In genomic region chr19:46133101-46133627, GRCh38 we compare ENCODE assay signal across 8 cellular contexts. TPM values are rescaled to one million over a fixed set of nuclear protein-coding genes. Genes with fewer than 3 reads are reported as not detected.
DNase-seq lines count a peak whose midpoint lies in the region; ATAC-seq, FAIRE-seq and TF ChIP-seq lines count a peak whose summit lies in the region.

No MANE protein-coding gene starts in this region.

- peaks cover 11% of the 10 kb centered on the region for H3K4me1 ChIP-seq in HepG2 (ENCODE audit: insufficient read depth, low read length)
- peaks cover 12% of the 10 kb centered on the region for H3K4me1 ChIP-seq in upper lobe of right lung

- H3K9me3 ChIP-seq in HepG2 (ENCODE audit: low read length): no peaks in the 10 kb centered on the region
- no peaks in the 10 kb centered on the region for H3K9me3 ChIP-seq in upper lobe of right lung

- H2AFZ ChIP-seq in HepG2 (ENCODE audit: low read length): no peak overlapping the region

- H3K27me3 ChIP-seq in bronchial epithelial cell (ENCODE audit: control insufficient read depth, insufficient read depth, low read length) (no peaks in the 10 kb centered on the region), HepG2 (ENCODE audit: control insufficient read depth in 1 of 2, insufficient read depth in 2 of 2, low read length in 2 of 2) (no peaks in the 10 kb centered on the region), upper lobe of right lung (no peaks in the 10 kb centered on the region)

- no peaks in the 10 kb centered on the region for H3K36me3 ChIP-seq in bronchial epithelial cell (ENCODE audit: control insufficient read depth, insufficient read depth, low read length)
- H3K36me3 ChIP-seq in HepG2 (replicated peaks in 1 of 2; ENCODE audit: control insufficient read depth in 1 of 2, insufficient read depth in 2 of 2, low read length in 2 of 2): no peaks in the 10 kb centered on the region
- H3K36me3 ChIP-seq in upper lobe of right lung: no peaks in the 10 kb centered on the region

- H4K20me1 ChIP-seq in HepG2 (ENCODE audit: insufficient read depth, low read length): no peaks in the 10 kb centered on the region

- peak; percentile 13 for DNase-seq in GM12865 (ENCODE audit: low read depth)
- DNase-seq in NCI-H345 treated with DMSO at 0.1 percent for 48 hours (lab: John Stamatoyannopoulos, UW; ENCODE audit: unreplicated experiment): peak; percentile 76
- peak; percentile 97 for DNase-seq in bronchial epithelial cell (ENCODE audit: low read depth)
- peak; percentile 78 for DNase-seq in HepG2 (ENCODE audit: low spot score)
- DNase-seq in upper lobe of right lung: no peak
- no peak for DNase-seq in activated CD4-positive, alpha-beta T cell treated with anti-CD3 and anti-CD28 coated beads for 48 hours
- DNase-seq in omental fat pad (ENCODE audit: low spot score): no peak
- DNase-seq in epidermal melanocyte (ENCODE audit: insufficient read length, low spot score): no peak

- ATAC-seq in HepG2: no peak
- ATAC-seq in upper lobe of right lung: no peak
- no peak for ATAC-seq in omental fat pad (ENCODE audit: low FRiP score)

- intact Hi-C loops in HepG2 (cut with micrococcal nuclease; ENCODE audit: unreplicated experiment) (no loop called here), upper lobe of right lung (cut with DNase I) (no loop called here)

- CTCF ChIA-PET in HepG2 (lab: Yijun Ruan, JAX; ENCODE audit: low intra/inter-chr PET ratio, low total read pairs): no interaction called here

- TF ChIP-seq RAD21 in HepG2 (CRISPR knock-in tag; IDR thresholded peaks at IDR 0.05): no peak

- no peak for TF ChIP-seq POLR2A in HepG2 (IDR thresholded peaks at IDR 0.05; ENCODE audit: insufficient read depth in 1 of 2, low read depth in 2 of 2, low read length in 2 of 2)

- H3K79me2 ChIP-seq in HepG2 (ENCODE audit: insufficient read depth, low read length): no peaks in the 10 kb centered on the region

- BruUV-seq in HepG2 (replicated peaks; lab: Mats Ljungman, UMichigan): no TSS peak

- no peak for TF ChIP-seq EP300 in HepG2 (IDR thresholded peaks at IDR 0.05; ENCODE audit: low read depth in 2 of 2, low read length in 2 of 2)
- TF ChIP-seq EP300 in HepG2 (CRISPR knock-in tag; IDR thresholded peaks at IDR 0.05; ENCODE audit: borderline replicate concordance): no peak

- H3K4me2 ChIP-seq in HepG2 (ENCODE audit: low read depth, low read length): no peak overlapping the region

- no peak overlapping the region for H3K4me3 ChIP-seq in GM12865 (ENCODE audit: low read depth, low read length)
- no peak overlapping the region for H3K4me3 ChIP-seq in bronchial epithelial cell (ENCODE audit: low read depth, low read length)
- H3K4me3 ChIP-seq in HepG2 (replicated peaks in 1 of 3; ENCODE audit: insufficient read depth in 1 of 3, low read depth in 2 of 3, low read length in 3 of 3): no peak overlapping the region
- no peak overlapping the region for H3K4me3 ChIP-seq in upper lobe of right lung

- H3K27ac ChIP-seq in HepG2 (ENCODE audit: extremely low read length, insufficient read depth, low read length) (no peak overlapping the region), upper lobe of right lung (peak overlapping the region; percentile 73)

- FAIRE-seq in bronchial epithelial cell (lab: Jason Lieb, UNC): peak; percentile 90
- no peak for FAIRE-seq in HepG2 (lab: Jason Lieb, UNC)

- 66% methylated on average over 6 of the region's 6 CpGs for WGBS in HepG2 (ENCODE audit: low lambda C conversion rate)

- POLR2A ChIA-PET in HepG2 (lab: Yijun Ruan, JAX): no interaction called here

- TF ChIP-seq CTCF in GM12865 (IDR thresholded peaks at IDR 0.05; ENCODE audit: insufficient read depth, low read depth, low read length, missing control alignments) (no peak), bronchial epithelial cell (IDR thresholded peaks at IDR 0.05; ENCODE audit: insufficient read depth, low read length, severe bottlenecking) (no peak), HepG2 (CRISPR knock-in tag; IDR thresholded peaks at IDR 0.05) (no peak), upper lobe of right lung (IDR thresholded peaks at IDR 0.05) (no peak), omental fat pad (IDR thresholded peaks at IDR 0.05) (no peak)

- in situ Hi-C loops in HepG2 (cut with HindIII; ENCODE audit: extremely low pct_ligation_motif_present, low pct_unique_long_range_greater_than_20kb): no loop called here

- H3K9ac ChIP-seq in HepG2 (ENCODE audit: insufficient read depth, low read depth, low read length): no peak overlapping the region

TF ChIP-seq in HepG2, 621 proteins besides CTCF, POLR2A, EP300 and RAD21 (continues in another document):
- TF ChIP-seq, protein P1, sequence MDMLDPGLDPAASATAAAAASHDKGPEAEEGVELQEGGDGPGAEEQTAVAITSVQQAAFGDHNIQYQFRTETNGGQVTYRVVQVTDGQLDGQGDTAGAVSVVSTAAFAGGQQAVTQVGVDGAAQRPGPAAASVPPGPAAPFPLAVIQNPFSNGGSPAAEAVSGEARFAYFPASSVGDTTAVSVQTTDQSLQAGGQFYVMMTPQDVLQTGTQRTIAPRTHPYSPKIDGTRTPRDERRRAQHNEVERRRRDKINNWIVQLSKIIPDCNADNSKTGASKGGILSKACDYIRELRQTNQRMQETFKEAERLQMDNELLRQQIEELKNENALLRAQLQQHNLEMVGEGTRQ (IDR thresholded peaks at IDR 0.05; ENCODE audit: low read depth, low read length): no peak
- TF ChIP-seq, protein P1 (CRISPR knock-in tag; IDR thresholded peaks at IDR 0.05; ENCODE audit: borderline replicate concordance): peak; percentile 24; the same call in 1 of the 2 replicates
- TF ChIP-seq MAFK (conservative IDR thresholded peaks at IDR 0.05 in 1 of 2, IDR thresholded peaks at IDR 0.05 in 1 of 2; ENCODE audit: low read length in 2 of 2): 0 out of 4 replicates have a peak, but pooled peaks of 1 of the 2 experiments have one; percentile 17

RNA-seq across cellular contexts. Expression of gene IGFL3, which starts 8.7 kb away (rescaled TPM):
- total RNA-seq in bronchial epithelial cell (not detected in 2 replicates), HepG2 (2016; rRNA removed; fragmentation: Illumina TruSeq; extraction: Trizol) (not detected in 2 replicates), upper lobe of right lung (not detected), omental fat pad (not detected)
- total RNA-seq in HepG2 (2016; cell fraction: cytosol; rRNA removed; fragmentation: Illumina TruSeq; extraction: Trizol; ENCODE audit: low read depth): not detected in 2 replicates
- not detected in 2 replicates for total RNA-seq in HepG2 (2016; cell fraction: insoluble cytoplasmic fraction; rRNA removed; fragmentation: Illumina TruSeq; extraction: Trizol)
- not detected in 2 replicates for total RNA-seq in HepG2 (2016; cell fraction: membrane; rRNA removed; fragmentation: Illumina TruSeq; extraction: Trizol)
- not detected in 2 replicates for total RNA-seq in HepG2 (2016; cell fraction: nucleus; rRNA removed; fragmentation: Illumina TruSeq; extraction: Trizol)
- not detected in 2 replicates for polyA plus RNA-seq in HepG2 (2011; rRNA removed)
- polyA plus RNA-seq in HepG2 (2011; cell fraction: cytosol; rRNA removed): not detected in 2 replicates
- polyA plus RNA-seq in HepG2 (2011; cell fraction: nucleus; rRNA removed): not detected in 2 replicates
- not detected in 2 replicates for polyA plus RNA-seq in HepG2 (2012)
- not detected in 2 replicates for polyA plus RNA-seq in HepG2 (2016; cell fraction: cytosol; fragmentation: Illumina TruSeq; extraction: Trizol; ENCODE audit: low read depth)
- not detected in 2 replicates for polyA plus RNA-seq in HepG2 (2016; cell fraction: insoluble cytoplasmic fraction; fragmentation: Illumina TruSeq; extraction: Trizol; ENCODE audit: low read depth)
- polyA plus RNA-seq in HepG2 (2016; cell fraction: membrane; fragmentation: Illumina TruSeq; extraction: Trizol; ENCODE audit: low read depth): not detected in 2 replicates
- not detected in 2 replicates for polyA plus RNA-seq in HepG2 (2016; cell fraction: nucleus; fragmentation: Illumina TruSeq; extraction: Trizol; ENCODE audit: insufficient read depth, low read depth)
- polyA minus RNA-seq in HepG2 (2011; rRNA and poly(A)+ RNA removed; ENCODE audit: low replicate concordance): not detected in 2 replicates
- polyA minus RNA-seq in HepG2 (2011; cell fraction: cytosol; rRNA and poly(A)+ RNA removed): not detected in 2 replicates
- not detected in 2 replicates for polyA minus RNA-seq in HepG2 (2011; cell fraction: nucleus; rRNA and poly(A)+ RNA removed)

RNA-seq across cellular contexts. Expression of gene IGFL2, which starts 14.9 kb away (rescaled TPM):
- total RNA-seq in bronchial epithelial cell (2.4 TPM in 1 of 2 replicates, not detected in the other), HepG2 (2016; rRNA removed; fragmentation: Illumina TruSeq; extraction: Trizol) (not detected in 2 replicates), upper lobe of right lung (not detected), omental fat pad (1 to 10 TPM in 1 of 4 donors, under 1 TPM in 1, not detected in 2; 0.84 to 1.5 TPM)
- not detected in 2 replicates for total RNA-seq in HepG2 (2016; cell fraction: cytosol; rRNA removed; fragmentation: Illumina TruSeq; extraction: Trizol; ENCODE audit: low read depth)
- total RNA-seq in HepG2 (2016; cell fraction: insoluble cytoplasmic fraction; rRNA removed; fragmentation: Illumina TruSeq; extraction: Trizol): not detected in 2 replicates
- 0.62 TPM in 1 of 2 replicates, not detected in the other for total RNA-seq in HepG2 (2016; cell fraction: membrane; rRNA removed; fragmentation: Illumina TruSeq; extraction: Trizol)
- total RNA-seq in HepG2 (2016; cell fraction: nucleus; rRNA removed; fragmentation: Illumina TruSeq; extraction: Trizol): not detected in 2 replicates
- polyA plus RNA-seq in HepG2 (2011; rRNA removed): not detected in 2 replicates
- polyA plus RNA-seq in HepG2 (2011; cell fraction: cytosol; rRNA removed): not detected in 2 replicates
- not detected in 2 replicates for polyA plus RNA-seq in HepG2 (2011; cell fraction: nucleus; rRNA removed)
- not detected in 2 replicates for polyA plus RNA-seq in HepG2 (2012)
- polyA plus RNA-seq in HepG2 (2016; cell fraction: cytosol; fragmentation: Illumina TruSeq; extraction: Trizol; ENCODE audit: low read depth): not detected in 2 replicates
- not detected in 2 replicates for polyA plus RNA-seq in HepG2 (2016; cell fraction: insoluble cytoplasmic fraction; fragmentation: Illumina TruSeq; extraction: Trizol; ENCODE audit: low read depth)
- not detected in 2 replicates for polyA plus RNA-seq in HepG2 (2016; cell fraction: membrane; fragmentation: Illumina TruSeq; extraction: Trizol; ENCODE audit: low read depth)
- polyA plus RNA-seq in HepG2 (2016; cell fraction: nucleus; fragmentation: Illumina TruSeq; extraction: Trizol; ENCODE audit: insufficient read depth, low read depth): not detected in 2 replicates
- polyA minus RNA-seq in HepG2 (2011; rRNA and poly(A)+ RNA removed; ENCODE audit: low replicate concordance): not detected in 2 replicates
- polyA minus RNA-seq in HepG2 (2011; cell fraction: cytosol; rRNA and poly(A)+ RNA removed): not detected in 2 replicates
- not detected in 2 replicates for polyA minus RNA-seq in HepG2 (2011; cell fraction: nucleus; rRNA and poly(A)+ RNA removed)

Comparison
In these comparisons a context has a peak if more than half of its experiments do, and no peak if none do; other contexts are left out.
1. DNase-seq: peak in GM12865 (single experiment), NCI-H345 treated with DMSO at 0.1 percent for 48 hours (single experiment), bronchial epithelial cell (single experiment) and HepG2 (single experiment); none in upper lobe of right lung (single experiment), activated CD4-positive, alpha-beta T cell treated with anti-CD3 and anti-CD28 coated beads for 48 hours (single experiment), omental fat pad (single experiment) and epidermal melanocyte (single experiment).